Comparison of ENCODE assay signal across 8 cellular contexts in the genomic region with DNA sequence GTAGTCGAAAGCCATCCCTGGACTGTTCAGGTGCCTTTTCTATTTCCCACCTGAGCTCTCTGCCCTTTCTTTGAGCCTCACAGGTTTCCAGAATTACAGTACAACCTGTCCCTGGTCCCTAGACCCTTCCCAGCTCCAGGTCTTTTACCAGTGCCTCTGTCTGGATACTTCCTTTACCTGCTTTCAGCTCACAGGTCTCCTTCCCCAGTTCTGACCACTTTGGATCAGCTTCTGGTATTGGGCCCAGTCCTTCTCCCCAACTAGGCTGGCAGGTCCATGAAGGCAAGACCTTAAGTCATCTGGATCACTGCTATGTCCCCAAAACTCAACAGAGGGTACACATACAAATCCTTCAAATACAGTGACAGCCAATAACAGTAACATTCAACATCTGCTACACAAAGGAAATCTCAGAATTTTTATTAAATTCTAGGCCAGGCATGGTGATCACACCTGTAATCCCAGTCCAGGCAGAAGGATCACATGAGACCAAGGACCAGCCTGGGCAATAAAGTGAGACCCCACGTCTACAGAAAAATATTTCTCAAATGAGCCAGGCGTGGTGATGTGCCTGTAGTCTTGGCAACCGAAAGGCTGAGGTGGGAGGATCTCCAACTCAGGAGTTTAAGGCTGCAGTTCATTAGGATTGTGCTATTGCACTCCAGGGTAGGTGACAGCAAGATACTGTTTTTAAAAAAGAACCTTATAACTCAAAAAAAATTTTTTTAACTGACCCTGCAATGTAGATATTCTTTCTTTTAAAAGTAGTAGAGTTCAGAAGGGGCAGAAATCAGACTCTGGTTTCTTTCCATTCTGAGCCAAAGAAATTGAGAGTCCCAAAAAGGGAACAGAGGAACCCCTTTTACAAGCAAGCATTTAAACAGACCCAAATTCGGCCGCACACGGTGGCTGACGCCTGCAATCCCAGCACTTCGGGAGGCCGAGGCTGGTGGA. TPM values are rescaled to one million over a fixed set of nuclear protein-coding genes. Genes with fewer than 3 reads are reported as not detected.
DNase-seq lines count a peak whose midpoint lies in the region; ATAC-seq and TF ChIP-seq lines count a peak whose summit lies in the region.

No MANE protein-coding gene starts in this region.

- H3K4me1 ChIP-seq in CD8-positive, alpha-beta T cell (ENCODE audit: insufficient read depth, low read length), result peaks cover 25% of the 10 kb centered on the region
- peaks cover 47% of the 10 kb centered on the region for H3K4me1 ChIP-seq in OCI-LY3 (ENCODE audit: low read length)
- no peaks in the 10 kb centered on the region for H3K4me1 ChIP-seq in endodermal cell (ENCODE audit: control insufficient read depth, insufficient read depth, low read length)
- H3K4me1 ChIP-seq in neuron (ENCODE audit: insufficient read depth, low read length), result peaks cover 18% of the 10 kb centered on the region

- H3K9me3 Mint-ChIP-seq in CD8-positive, alpha-beta T cell, result no peaks in the 10 kb centered on the region
- no peaks in the 10 kb centered on the region for H3K9me3 Mint-ChIP-seq in endodermal cell

- H3K27me3 Mint-ChIP-seq in CD8-positive, alpha-beta T cell (ENCODE audit: low read depth), result no peaks in the 10 kb centered on the region
- no peaks in the 10 kb centered on the region for H3K27me3 Mint-ChIP-seq in endodermal cell (ENCODE audit: insufficient read depth)

- intact Hi-C loops in CD8-positive, alpha-beta T cell (cut with DNase I, micrococcal nuclease), result loop anchor here in 1 of 2 experiments (1.0 kb wide), 2 partner anchors 22 to 37 kb away; a partner anchor contains a TSS

- in situ Hi-C loops in G401 (cut with HindIII; ENCODE audit: low sequenced_read_pairs), result no loop called here

- peak overlapping the region; percentile 100 for H3K4me3 Mint-ChIP-seq in CD8-positive, alpha-beta T cell
- peak overlapping the region; percentile 100 for H3K4me3 Mint-ChIP-seq in endodermal cell

- H3K9me3 ChIP-seq in CD8-positive, alpha-beta T cell (ENCODE audit: low read length), result no peaks in the 10 kb centered on the region
- H3K9me3 ChIP-seq in OCI-LY3 (ENCODE audit: insufficient read depth, low read length) (no peaks in the 10 kb centered on the region), endodermal cell (ENCODE audit: control insufficient read depth, low read length) (no peaks in the 10 kb centered on the region), neuron (ENCODE audit: low read length) (no peaks in the 10 kb centered on the region)

- peaks cover 30% of the 10 kb centered on the region for H3K79me2 ChIP-seq in OCI-LY3 (ENCODE audit: low read length)

- H3K4me2 ChIP-seq in OCI-LY3 (ENCODE audit: low read length), result peak overlapping the region; percentile 66

- H3K27ac ChIP-seq in CD8-positive, alpha-beta T cell (ENCODE audit: low read depth, low read length), result peak overlapping the region; percentile 92
- H3K27ac ChIP-seq in OCI-LY3 (ENCODE audit: low read length) (peak overlapping the region; percentile 72), endodermal cell (ENCODE audit: low read depth, low read length) (no peak overlapping the region)

- DNase-seq in CD8-positive, alpha-beta T cell, result no peak
- DNase-seq in endodermal cell (no peak), islet precursor cell (no peak), G401 (ENCODE audit: low spot score) (no peak), omental fat pad (ENCODE audit: low spot score) (no peak), DMS79 (lab: John Stamatoyannopoulos, UW) (no peak)

- CTCF ChIA-PET in CD8-positive, alpha-beta T cell (lab: Charles Lee), result interaction anchor here (0.8 to 1.0 kb wide), 6 partner anchors 11 to 99 kb away, joined by 3 to 4 read pairs (median 3); a partner anchor contains a TSS

- H3K27ac Mint-ChIP-seq in CD8-positive, alpha-beta T cell, result peak overlapping the region; percentile 64
- peak overlapping the region; percentile 99 for H3K27ac Mint-ChIP-seq in endodermal cell

- no peak overlapping the region for H2AFZ ChIP-seq in OCI-LY3 (ENCODE audit: low read depth, low read length)
- no peak overlapping the region for H2AFZ ChIP-seq in neuron (ENCODE audit: low read depth, low read length)

- H3K9ac ChIP-seq in OCI-LY3 (ENCODE audit: low read length) (peak overlapping the region; percentile 100), endodermal cell (ENCODE audit: extremely low read depth, low read length, poor library complexity, severe bottlenecking) (peak overlapping the region; percentile 98)

- WGBS in endodermal cell (ENCODE audit: insufficient coverage in 1 of 2, insufficient read length in 1 of 2), 2 experiments, result 67 to 74% methylated on average over 10 of the region's 10 CpGs

- ATAC-seq in CD8-positive, alpha-beta T cell, result no peak
- no peak for ATAC-seq in omental fat pad (ENCODE audit: low FRiP score)

- peaks cover 47% of the 10 kb centered on the region for H3K4me1 Mint-ChIP-seq in CD8-positive, alpha-beta T cell (ENCODE audit: low read depth)
- H3K4me1 Mint-ChIP-seq in endodermal cell, result peaks cover 19% of the 10 kb centered on the region

- H3K36me3 ChIP-seq in CD8-positive, alpha-beta T cell (ENCODE audit: insufficient read depth, low read length), result peaks cover 21% of the 10 kb centered on the region
- H3K36me3 ChIP-seq in OCI-LY3 (replicated peaks; ENCODE audit: low read depth, low read length) (peaks cover 35% of the 10 kb centered on the region), endodermal cell (ENCODE audit: control insufficient read depth, insufficient read depth, low read length) (peaks cover 31% of the 10 kb centered on the region), neuron (ENCODE audit: insufficient read depth, low read length) (peaks cover 26% of the 10 kb centered on the region)

- POLR2A ChIA-PET in CD8-positive, alpha-beta T cell (lab: Charles Lee), result interaction anchor here (0.5 to 2.5 kb wide), 16 partner anchors 8 to 592 kb away, joined by 3 to 105 read pairs (median 14); a partner anchor contains a TSS

- TF ChIP-seq CTCF in CD8-positive, alpha-beta T cell (IDR thresholded peaks at IDR 0.05), result no peak
- TF ChIP-seq CTCF in OCI-LY3 (IDR thresholded peaks at IDR 0.05; ENCODE audit: low read depth, low read length), result no peak
- no peak for TF ChIP-seq CTCF in endodermal cell (conservative IDR thresholded peaks at IDR 0.05)
- TF ChIP-seq CTCF in omental fat pad (IDR thresholded peaks at IDR 0.05), result no peak

- H3K4me3 ChIP-seq in CD8-positive, alpha-beta T cell (ENCODE audit: low read depth, low read length), result peak overlapping the region; percentile 88
- H3K4me3 ChIP-seq in OCI-LY3 (ENCODE audit: low read length) (peak overlapping the region; percentile 99), endodermal cell (ENCODE audit: low read length) (peak overlapping the region; percentile 99), neuron (ENCODE audit: low read length) (peak overlapping the region; percentile 78)

- H4K20me1 ChIP-seq in OCI-LY3 (ENCODE audit: insufficient read depth, low read length), result peaks cover 20% of the 10 kb centered on the region

- no peaks in the 10 kb centered on the region for H3K27me3 ChIP-seq in CD8-positive, alpha-beta T cell (ENCODE audit: insufficient read depth, low read length)
- H3K27me3 ChIP-seq in OCI-LY3 (ENCODE audit: low read depth, low read length) (no peaks in the 10 kb centered on the region), endodermal cell (ENCODE audit: control insufficient read depth, insufficient read depth, low read length, poor library complexity, severe bottlenecking) (no peaks in the 10 kb centered on the region), neuron (ENCODE audit: insufficient read depth, low read length) (no peaks in the 10 kb centered on the region)

- H3K36me3 Mint-ChIP-seq in CD8-positive, alpha-beta T cell, result peaks cover 40% of the 10 kb centered on the region
- peaks cover 37% of the 10 kb centered on the region for H3K36me3 Mint-ChIP-seq in endodermal cell (ENCODE audit: low read depth)

RNA-seq across cellular contexts. Expression of a gene that starts 1.3 kb away (rescaled TPM):
- total RNA-seq in CD8-positive, alpha-beta T cell, result 1,000 to 10,000 TPM; 4,439 to 4,447 TPM
- total RNA-seq in endodermal cell (1,000 to 10,000 TPM; 1,674 to 1,990 TPM), omental fat pad (1,000 to 10,000 TPM; 1,153 to 1,681 (median 1,338) TPM)
- 2,268 TPM for polyA plus RNA-seq in endodermal cell (2013, experiment 1 of 2)
- polyA plus RNA-seq in endodermal cell (2013, experiment 2 of 2), result 2,119 TPM
- total RNA-seq in G401 (2014; rRNA removed; shearing (Covaris generic)), result 167 and 180 TPM in 2 replicates

RNA-seq across cellular contexts. Expression of a gene that starts 11.0 kb away (rescaled TPM):
- 100 to 1,000 TPM; 303 to 329 TPM for total RNA-seq in CD8-positive, alpha-beta T cell
- total RNA-seq in endodermal cell (100 to 1,000 TPM; 130 to 139 TPM), omental fat pad (100 to 1,000 TPM in 1 of 4 donors, 10 to 100 TPM in 3; 62.2 to 102 (median 73.3) TPM)
- 97.6 TPM for polyA plus RNA-seq in endodermal cell (2013, experiment 1 of 2)
- polyA plus RNA-seq in endodermal cell (2013, experiment 2 of 2), result 85.8 TPM
- total RNA-seq in G401 (2014; rRNA removed; shearing (Covaris generic)), result 84.8 and 92.4 TPM in 2 replicates

RNA-seq across cellular contexts. Expression of a gene that starts 21.9 kb away (rescaled TPM):
- 10 to 100 TPM; 54.8 to 69.0 TPM for total RNA-seq in CD8-positive, alpha-beta T cell
- total RNA-seq in endodermal cell, result 100 to 1,000 TPM; 127 to 160 TPM
- polyA plus RNA-seq in endodermal cell (2013, experiment 1 of 2), result 75.4 TPM
- polyA plus RNA-seq in endodermal cell (2013, experiment 2 of 2), result 69.8 TPM
- 18.3 and 21.3 TPM in 2 replicates for total RNA-seq in G401 (2014; rRNA removed; shearing (Covaris generic))
- 10 to 100 TPM; 16.5 to 35.3 (median 21.4) TPM for total RNA-seq in omental fat pad

RNA-seq across cellular contexts. Expression of a gene that starts 27.8 kb away (rescaled TPM):
- 1,000 to 10,000 TPM; 1,672 to 1,779 TPM for total RNA-seq in CD8-positive, alpha-beta T cell
- total RNA-seq in endodermal cell (10 to 100 TPM; 16.1 to 23.4 TPM), omental fat pad (100 to 1,000 TPM; 323 to 827 (median 509) TPM)
- 7.8 TPM for polyA plus RNA-seq in endodermal cell (2013, experiment 1 of 2)
- polyA plus RNA-seq in endodermal cell (2013, experiment 2 of 2), result 7.3 TPM
- total RNA-seq in G401 (2014; rRNA removed; shearing (Covaris generic)), result 1.1 and 1.9 TPM in 2 replicates

RNA-seq across cellular contexts. Expression of a gene that starts 43.2 kb away (rescaled TPM):
- 10 to 100 TPM; 45.9 to 55.1 TPM for total RNA-seq in CD8-positive, alpha-beta T cell
- total RNA-seq in endodermal cell (10 to 100 TPM; 32.6 to 38.9 TPM), omental fat pad (10 to 100 TPM; 24.5 to 41.3 (median 32.5) TPM)
- 26.7 TPM for polyA plus RNA-seq in endodermal cell (2013, experiment 1 of 2)
- polyA plus RNA-seq in endodermal cell (2013, experiment 2 of 2), result 24.1 TPM
- total RNA-seq in G401 (2014; rRNA removed; shearing (Covaris generic)), result 35.9 and 71.8 TPM in 2 replicates
